Comparison of ENCODE assay signal across 8 cellular contexts in genomic region chr7:113086928-113087277, GRCh38. TPM values are rescaled to one million over a fixed set of nuclear protein-coding genes. Genes with fewer than 3 reads are reported as not detected.
DNase-seq lines count a peak whose midpoint lies in the region; ATAC-seq and TF ChIP-seq lines count a peak whose summit lies in the region.

No MANE protein-coding gene starts in this region.

- peaks cover 16% of the 10 kb centered on the region for H3K4me1 ChIP-seq in suprapubic skin
- peaks cover 4% of the 10 kb centered on the region for H3K4me1 ChIP-seq in CD8-positive, alpha-beta memory T cell (ENCODE audit: insufficient read depth, low read length)

- CTCF ChIA-PET in CD8-positive, alpha-beta memory T cell (lab: Charles Lee), result no interaction called here
- CTCF ChIA-PET in T-cell (lab: Charles Lee), result interaction anchor here (0.6 to 1.2 kb wide), 4 partner anchors 17 to 606 kb away, joined by 3 to 10 read pairs (median 8); a partner anchor contains a TSS

- H3K27me3 ChIP-seq in brain microvascular endothelial cell (replicated peaks) (no peaks in the 10 kb centered on the region), suprapubic skin (no peaks in the 10 kb centered on the region)
- H3K27me3 ChIP-seq in CD8-positive, alpha-beta memory T cell (ENCODE audit: insufficient read depth, low read length, poor library complexity, severe bottlenecking), result peaks cover 12% of the 10 kb centered on the region

- TF ChIP-seq POLR2A in lower leg skin (IDR thresholded peaks at IDR 0.05) (no peak), suprapubic skin (IDR thresholded peaks at IDR 0.05) (no peak)

- DNase-seq in NCI-H510A treated with DMSO at 0.1 percent for 48 hours (lab: John Stamatoyannopoulos, UW) (peak; percentile 1), NCI-H510A (lab: John Stamatoyannopoulos, UW) (no peak), brain microvascular endothelial cell (no peak), lower leg skin (ENCODE audit: low spot score in 2 of 2) (no peak), suprapubic skin (ENCODE audit: low spot score in 2 of 2) (no peak), D341Med (ENCODE audit: low spot score) (no peak), T-cell (no peak)
- DNase-seq in CD8-positive, alpha-beta memory T cell, result no peak

- H3K9me3 Mint-ChIP-seq in CD8-positive, alpha-beta memory T cell, result peaks cover 0 to 3% (median 0%) of the 10 kb centered on the region in 5 donors
- no peaks in the 10 kb centered on the region for H3K9me3 Mint-ChIP-seq in T-cell

- H3K27ac ChIP-seq in brain microvascular endothelial cell, result peak overlapping the region; percentile 95
- H3K27ac ChIP-seq in suprapubic skin, result peak overlapping the region; percentile 51
- H3K27ac ChIP-seq in CD8-positive, alpha-beta memory T cell (ENCODE audit: low read depth, low read length), result no peak overlapping the region

- no peak for ATAC-seq in T-cell (replicated peaks in 1 of 4)

- no peaks in the 10 kb centered on the region for H3K36me3 ChIP-seq in brain microvascular endothelial cell (replicated peaks)
- no peaks in the 10 kb centered on the region for H3K36me3 ChIP-seq in suprapubic skin
- H3K36me3 ChIP-seq in CD8-positive, alpha-beta memory T cell (ENCODE audit: insufficient read depth, low read length), result no peaks in the 10 kb centered on the region

- peaks cover 4 to 21% (median 16%) of the 10 kb centered on the region in 3 donors for H3K4me1 Mint-ChIP-seq in CD8-positive, alpha-beta memory T cell
- peaks cover 7 to 14% (median 13%) of the 10 kb centered on the region in 3 donors for H3K4me1 Mint-ChIP-seq in T-cell

- no peaks in the 10 kb centered on the region for H3K9me3 ChIP-seq in suprapubic skin
- no peaks in the 10 kb centered on the region for H3K9me3 ChIP-seq in CD8-positive, alpha-beta memory T cell (ENCODE audit: low read length)

- TF ChIP-seq EP300 in suprapubic skin (IDR thresholded peaks at IDR 0.05), result no peak

- H3K4me3 ChIP-seq in brain microvascular endothelial cell (ENCODE audit: low read depth, low read length) (peak overlapping the region; percentile 71), lower leg skin (ENCODE audit: low read depth, poor library complexity, severe bottlenecking) (peak overlapping the region; percentile 32), suprapubic skin (peak overlapping the region; percentile 57)
- no peak overlapping the region for H3K4me3 ChIP-seq in CD8-positive, alpha-beta memory T cell (ENCODE audit: low read length)

- peaks cover 33 to 63% of the 10 kb centered on the region in 2 donors for H3K27me3 Mint-ChIP-seq in CD8-positive, alpha-beta memory T cell
- H3K27me3 Mint-ChIP-seq in T-cell, result peaks cover 21 to 43% of the 10 kb centered on the region in 2 donors

- no peak overlapping the region for H3K27ac Mint-ChIP-seq in CD8-positive, alpha-beta memory T cell
- H3K27ac Mint-ChIP-seq in T-cell, result no peak overlapping the region

- no peaks in the 10 kb centered on the region for H3K36me3 Mint-ChIP-seq in CD8-positive, alpha-beta memory T cell
- H3K36me3 Mint-ChIP-seq in T-cell, result no peaks in the 10 kb centered on the region

- POLR2A ChIA-PET in CD8-positive, alpha-beta memory T cell (lab: Charles Lee), result interaction anchor here (0.7 kb wide), 1 partner anchor 22 kb away, joined by 8 read pairs; no protein-coding TSS in a partner anchor
- POLR2A ChIA-PET in T-cell (lab: Charles Lee), result interaction anchor here in 1 of 2 donors (0.6 kb wide), 1 partner anchor 26 kb away, joined by 8 read pairs; no protein-coding TSS in a partner anchor

- TF ChIP-seq CTCF in brain microvascular endothelial cell (IDR thresholded peaks at IDR 0.05; ENCODE audit: low read depth, low read length, missing control alignments), result no peak
- no peak for TF ChIP-seq CTCF in lower leg skin (IDR thresholded peaks at IDR 0.05)
- no peak for TF ChIP-seq CTCF in suprapubic skin (IDR thresholded peaks at IDR 0.05)

- H3K4me3 Mint-ChIP-seq in CD8-positive, alpha-beta memory T cell, result peak overlapping the region in 1 of 7 donors; percentile 47
- peak overlapping the region in 1 of 3 donors; percentile 61 for H3K4me3 Mint-ChIP-seq in T-cell

- intact Hi-C loops in lower leg skin (cut with DNase I; ENCODE audit: low total_unique reads), result no loop called here

- in situ Hi-C loops in brain microvascular endothelial cell (cut with HindIII; ENCODE audit: low pct_ligation_motif_present, low sequenced_read_pairs), result no loop called here

- WGBS in lower leg skin, 2 donors, result 24 to 34% methylated on average over 3 of the region's 3 CpGs
- WGBS in suprapubic skin, result 19% methylated on average over 3 of the region's 3 CpGs

RNA-seq across cellular contexts. Expression of gene GPR85, which starts 0.3 kb away (rescaled TPM):
- total RNA-seq in lower leg skin, result under 1 TPM in 2 of 4 donors, not detected in 2; 0.16 to 0.17 TPM
- total RNA-seq in suprapubic skin, result under 1 TPM in 3 of 4 donors, not detected in 1; 0.13 to 0.40 (median 0.17) TPM
- total RNA-seq in CD8-positive, alpha-beta memory T cell, result not detected
- not detected for polyA plus RNA-seq in CD8-positive, alpha-beta memory T cell
- not detected for total RNA-seq in T-cell

RNA-seq across cellular contexts. Expression of gene SMIM30, which starts 31.5 kb away (rescaled TPM):
- total RNA-seq in lower leg skin, result 10 to 100 TPM in 3 of 4 donors, 1 to 10 TPM in 1; 9.1 to 25.6 (median 19.0) TPM
- total RNA-seq in suprapubic skin, result 10 to 100 TPM; 12.7 to 24.3 (median 18.0) TPM
- total RNA-seq in CD8-positive, alpha-beta memory T cell, result 10 to 100 TPM; 47.9 to 52.4 TPM
- polyA plus RNA-seq in CD8-positive, alpha-beta memory T cell, result 53.3 TPM
- 10 to 100 TPM; 11.1 to 17.3 (median 16.5) TPM for total RNA-seq in T-cell
